Comparison of ENCODE assay signal across 2 cellular contexts in the genomic region with DNA sequence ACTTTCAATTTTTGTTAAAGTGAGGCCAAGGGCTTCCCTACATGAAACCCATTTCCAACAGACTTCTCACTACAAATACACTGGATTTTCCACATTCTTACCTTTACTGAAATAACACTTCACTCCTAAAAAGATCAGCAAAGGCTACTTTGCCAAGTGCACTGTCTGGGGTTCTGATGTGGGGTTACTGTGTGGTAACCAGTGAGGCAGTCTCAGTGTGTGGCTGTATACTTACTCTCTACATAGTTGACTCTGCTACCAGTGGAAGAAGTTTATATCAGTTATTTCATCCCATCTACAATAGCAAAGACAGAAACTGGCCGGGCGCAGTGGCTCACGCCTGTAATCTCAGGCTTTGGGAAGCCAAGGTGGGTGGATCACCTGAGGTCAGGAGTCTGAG.
TF ChIP-seq lines count a peak whose summit lies in the region.

No MANE protein-coding gene starts in this region.

TF ChIP-seq in WTC11, 78 proteins besides CTCF, POLR2A, EP300 and RAD21:
- TF ChIP-seq IRF2 (CRISPR knock-in tag; IDR thresholded peaks at IDR 0.05; ENCODE audit: borderline replicate concordance, low read depth) = no peak
- no peak for TF ChIP-seq CREB1 (CRISPR knock-in tag; IDR thresholded peaks at IDR 0.05)
- no peak for TF ChIP-seq KAT7 (CRISPR knock-in tag; IDR thresholded peaks at IDR 0.05; ENCODE audit: borderline replicate concordance)
- no peak for TF ChIP-seq ZNF232 (CRISPR knock-in tag; IDR thresholded peaks at IDR 0.05)
- TF ChIP-seq, protein P1, sequence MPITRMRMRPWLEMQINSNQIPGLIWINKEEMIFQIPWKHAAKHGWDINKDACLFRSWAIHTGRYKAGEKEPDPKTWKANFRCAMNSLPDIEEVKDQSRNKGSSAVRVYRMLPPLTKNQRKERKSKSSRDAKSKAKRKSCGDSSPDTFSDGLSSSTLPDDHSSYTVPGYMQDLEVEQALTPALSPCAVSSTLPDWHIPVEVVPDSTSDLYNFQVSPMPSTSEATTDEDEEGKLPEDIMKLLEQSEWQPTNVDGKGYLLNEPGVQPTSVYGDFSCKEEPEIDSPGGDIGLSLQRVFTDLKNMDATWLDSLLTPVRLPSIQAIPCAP (CRISPR knock-in tag; IDR thresholded peaks at IDR 0.05) = no peak
- no peak for TF ChIP-seq TEAD4 (CRISPR knock-in tag; IDR thresholded peaks at IDR 0.05)
- TF ChIP-seq, protein P2, sequence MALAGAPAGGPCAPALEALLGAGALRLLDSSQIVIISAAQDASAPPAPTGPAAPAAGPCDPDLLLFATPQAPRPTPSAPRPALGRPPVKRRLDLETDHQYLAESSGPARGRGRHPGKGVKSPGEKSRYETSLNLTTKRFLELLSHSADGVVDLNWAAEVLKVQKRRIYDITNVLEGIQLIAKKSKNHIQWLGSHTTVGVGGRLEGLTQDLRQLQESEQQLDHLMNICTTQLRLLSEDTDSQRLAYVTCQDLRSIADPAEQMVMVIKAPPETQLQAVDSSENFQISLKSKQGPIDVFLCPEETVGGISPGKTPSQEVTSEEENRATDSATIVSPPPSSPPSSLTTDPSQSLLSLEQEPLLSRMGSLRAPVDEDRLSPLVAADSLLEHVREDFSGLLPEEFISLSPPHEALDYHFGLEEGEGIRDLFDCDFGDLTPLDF (CRISPR knock-in tag; IDR thresholded peaks at IDR 0.05) = no peak
- TF ChIP-seq, protein P3, sequence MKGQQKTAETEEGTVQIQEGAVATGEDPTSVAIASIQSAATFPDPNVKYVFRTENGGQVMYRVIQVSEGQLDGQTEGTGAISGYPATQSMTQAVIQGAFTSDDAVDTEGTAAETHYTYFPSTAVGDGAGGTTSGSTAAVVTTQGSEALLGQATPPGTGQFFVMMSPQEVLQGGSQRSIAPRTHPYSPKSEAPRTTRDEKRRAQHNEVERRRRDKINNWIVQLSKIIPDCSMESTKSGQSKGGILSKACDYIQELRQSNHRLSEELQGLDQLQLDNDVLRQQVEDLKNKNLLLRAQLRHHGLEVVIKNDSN (CRISPR knock-in tag; IDR thresholded peaks at IDR 0.05) = no peak
- TF ChIP-seq, protein P4, sequence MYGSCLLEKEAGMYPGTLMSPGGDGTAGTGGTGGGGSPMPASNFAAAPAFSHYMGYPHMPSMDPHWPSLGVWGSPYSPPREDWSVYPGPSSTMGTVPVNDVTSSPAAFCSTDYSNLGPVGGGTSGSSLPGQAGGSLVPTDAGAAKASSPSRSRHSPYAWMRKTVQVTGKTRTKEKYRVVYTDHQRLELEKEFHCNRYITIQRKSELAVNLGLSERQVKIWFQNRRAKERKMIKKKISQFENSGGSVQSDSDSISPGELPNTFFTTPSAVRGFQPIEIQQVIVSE (CRISPR knock-in tag; IDR thresholded peaks at IDR 0.05; ENCODE audit: borderline replicate concordance) = no peak
- TF ChIP-seq, protein P5, sequence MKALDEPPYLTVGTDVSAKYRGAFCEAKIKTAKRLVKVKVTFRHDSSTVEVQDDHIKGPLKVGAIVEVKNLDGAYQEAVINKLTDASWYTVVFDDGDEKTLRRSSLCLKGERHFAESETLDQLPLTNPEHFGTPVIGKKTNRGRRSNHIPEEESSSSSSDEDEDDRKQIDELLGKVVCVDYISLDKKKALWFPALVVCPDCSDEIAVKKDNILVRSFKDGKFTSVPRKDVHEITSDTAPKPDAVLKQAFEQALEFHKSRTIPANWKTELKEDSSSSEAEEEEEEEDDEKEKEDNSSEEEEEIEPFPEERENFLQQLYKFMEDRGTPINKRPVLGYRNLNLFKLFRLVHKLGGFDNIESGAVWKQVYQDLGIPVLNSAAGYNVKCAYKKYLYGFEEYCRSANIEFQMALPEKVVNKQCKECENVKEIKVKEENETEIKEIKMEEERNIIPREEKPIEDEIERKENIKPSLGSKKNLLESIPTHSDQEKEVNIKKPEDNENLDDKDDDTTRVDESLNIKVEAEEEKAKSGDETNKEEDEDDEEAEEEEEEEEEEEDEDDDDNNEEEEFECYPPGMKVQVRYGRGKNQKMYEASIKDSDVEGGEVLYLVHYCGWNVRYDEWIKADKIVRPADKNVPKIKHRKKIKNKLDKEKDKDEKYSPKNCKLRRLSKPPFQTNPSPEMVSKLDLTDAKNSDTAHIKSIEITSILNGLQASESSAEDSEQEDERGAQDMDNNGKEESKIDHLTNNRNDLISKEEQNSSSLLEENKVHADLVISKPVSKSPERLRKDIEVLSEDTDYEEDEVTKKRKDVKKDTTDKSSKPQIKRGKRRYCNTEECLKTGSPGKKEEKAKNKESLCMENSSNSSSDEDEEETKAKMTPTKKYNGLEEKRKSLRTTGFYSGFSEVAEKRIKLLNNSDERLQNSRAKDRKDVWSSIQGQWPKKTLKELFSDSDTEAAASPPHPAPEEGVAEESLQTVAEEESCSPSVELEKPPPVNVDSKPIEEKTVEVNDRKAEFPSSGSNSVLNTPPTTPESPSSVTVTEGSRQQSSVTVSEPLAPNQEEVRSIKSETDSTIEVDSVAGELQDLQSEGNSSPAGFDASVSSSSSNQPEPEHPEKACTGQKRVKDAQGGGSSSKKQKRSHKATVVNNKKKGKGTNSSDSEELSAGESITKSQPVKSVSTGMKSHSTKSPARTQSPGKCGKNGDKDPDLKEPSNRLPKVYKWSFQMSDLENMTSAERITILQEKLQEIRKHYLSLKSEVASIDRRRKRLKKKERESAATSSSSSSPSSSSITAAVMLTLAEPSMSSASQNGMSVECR (CRISPR knock-in tag; IDR thresholded peaks at IDR 0.05; ENCODE audit: borderline replicate concordance) = no peak
- TF ChIP-seq, protein P6, sequence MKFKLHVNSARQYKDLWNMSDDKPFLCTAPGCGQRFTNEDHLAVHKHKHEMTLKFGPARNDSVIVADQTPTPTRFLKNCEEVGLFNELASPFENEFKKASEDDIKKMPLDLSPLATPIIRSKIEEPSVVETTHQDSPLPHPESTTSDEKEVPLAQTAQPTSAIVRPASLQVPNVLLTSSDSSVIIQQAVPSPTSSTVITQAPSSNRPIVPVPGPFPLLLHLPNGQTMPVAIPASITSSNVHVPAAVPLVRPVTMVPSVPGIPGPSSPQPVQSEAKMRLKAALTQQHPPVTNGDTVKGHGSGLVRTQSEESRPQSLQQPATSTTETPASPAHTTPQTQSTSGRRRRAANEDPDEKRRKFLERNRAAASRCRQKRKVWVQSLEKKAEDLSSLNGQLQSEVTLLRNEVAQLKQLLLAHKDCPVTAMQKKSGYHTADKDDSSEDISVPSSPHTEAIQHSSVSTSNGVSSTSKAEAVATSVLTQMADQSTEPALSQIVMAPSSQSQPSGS (CRISPR knock-in tag; IDR thresholded peaks at IDR 0.05; ENCODE audit: borderline replicate concordance, low read depth) = no peak
- no peak for TF ChIP-seq ZNF416 (CRISPR knock-in tag; IDR thresholded peaks at IDR 0.05)

TF ChIP-seq in endothelial cell of umbilical vein, 7 proteins besides CTCF, POLR2A, EP300 and RAD21:
- TF ChIP-seq POLR2AphosphoS5 (IDR thresholded peaks at IDR 0.05; ENCODE audit: insufficient read depth, low read depth, low read length) (no peak), EZH2 (IDR thresholded peaks at IDR 0.05; ENCODE audit: borderline replicate concordance, low read depth, low read length, severe bottlenecking) (no peak), MYC (IDR thresholded peaks at IDR 0.05; ENCODE audit: low read depth, low read length) (no peak), GATA2 (IDR thresholded peaks at IDR 0.05; ENCODE audit: insufficient read depth, insufficient read length, low read depth, low read length) (no peak), JUN (IDR thresholded peaks at IDR 0.05; ENCODE audit: borderline replicate concordance, insufficient read depth, insufficient read length, low read depth) (no peak), FOS (IDR thresholded peaks at IDR 0.05; ENCODE audit: borderline replicate concordance, insufficient read depth, low read length) (no peak)
- TF ChIP-seq, protein P7, sequence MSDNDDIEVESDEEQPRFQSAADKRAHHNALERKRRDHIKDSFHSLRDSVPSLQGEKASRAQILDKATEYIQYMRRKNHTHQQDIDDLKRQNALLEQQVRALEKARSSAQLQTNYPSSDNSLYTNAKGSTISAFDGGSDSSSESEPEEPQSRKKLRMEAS (IDR thresholded peaks at IDR 0.05; ENCODE audit: insufficient read depth, insufficient read length) = no peak
